Comparison of ENCODE assay signal across 9 cellular contexts in genomic region chr22:23315341-23315917, GRCh38.
DNase-seq lines count a peak whose midpoint lies in the region; ATAC-seq lines count a peak whose summit lies in the region.
"Had no signal": no experiment of that assay in that cellular context is flagged by ENCODE, and none has a peak within 500 bp of the region (broad histone marks: within the 10 kb centered on the region; RNA-seq: fewer than 3 reads in every experiment).

No MANE protein-coding gene starts in this region.

- H3K9me3 Mint-ChIP-seq in activated CD4-positive, alpha-beta T cell treated with anti-CD3 and anti-CD28 coated beads, Interleukin-2, amount 10 ng/mL, durations not matched to agents 7 days and 5 days: no peaks in the 10 kb centered on the region
- H3K9me3 Mint-ChIP-seq in memory B cell: no peaks in the 10 kb centered on the region
- H3K9me3 Mint-ChIP-seq: effector memory CD8-positive, alpha-beta T cell had no signal

- H3K36me3 Mint-ChIP-seq in activated CD4-positive, alpha-beta T cell treated with anti-CD3 and anti-CD28 coated beads, Interleukin-2, amount 10 ng/mL, durations not matched to agents 7 days and 5 days (ENCODE audit: low read depth): no peaks in the 10 kb centered on the region
- H3K36me3 Mint-ChIP-seq in memory B cell: peaks cover 8% of the 10 kb centered on the region

- CTCF ChIA-PET in activated CD4-positive, alpha-beta T cell treated with anti-CD3 and anti-CD28 coated beads, Interleukin-2, amount 10 ng/mL, durations not matched to agents 7 days and 5 days (lab: Charles Lee): no interaction called here

- peak; percentile 26 for DNase-seq in NCI-H1092 treated with DMSO at 0.1 percent for 48 hours (lab: John Stamatoyannopoulos, UW)
- no peak for DNase-seq in NCI-H1092 (lab: John Stamatoyannopoulos, UW)
- peak; percentile 21 for DNase-seq in NCI-H2171 (lab: John Stamatoyannopoulos, UW)
- peak; percentile 18 for DNase-seq in activated CD4-positive, alpha-beta T cell treated with anti-CD3 and anti-CD28 coated beads, Interleukin-2, amount 10 ng/mL, durations not matched to agents 7 days and 5 days
- DNase-seq in dedifferentiated amniotic fluid mesenchymal stem cell (ENCODE audit: extremely low spot score): peak; percentile 39
- peak; percentile 39 to 73 for DNase-seq in memory B cell (ENCODE audit: low spot score in 2 of 2)
- DNase-seq in stimulated activated CD8-positive, alpha-beta memory T cell treated with anti-CD3 and anti-CD28 coated beads, Interleukin-7, amount 100 ng/mL, for 48 hours (ENCODE audit: extremely low read depth in 1 of 2, low read depth in 1 of 2): peak; percentile 21

- no peak for ATAC-seq in memory B cell (ENCODE audit: low read depth)
- no peak for ATAC-seq in HG03432 (IDR thresholded peaks at IDR 0.05; ENCODE audit: unreplicated experiment)
- ATAC-seq: effector memory CD8-positive, alpha-beta T cell had no signal

- H3K4me3 Mint-ChIP-seq in activated CD4-positive, alpha-beta T cell treated with anti-CD3 and anti-CD28 coated beads, Interleukin-2, amount 10 ng/mL, durations not matched to agents 7 days and 5 days: no peak overlapping the region
- no peak overlapping the region for H3K4me3 Mint-ChIP-seq in memory B cell
- H3K4me3 Mint-ChIP-seq: effector memory CD8-positive, alpha-beta T cell had no signal

- no peaks in the 10 kb centered on the region for H3K27me3 Mint-ChIP-seq in activated CD4-positive, alpha-beta T cell treated with anti-CD3 and anti-CD28 coated beads, Interleukin-2, amount 10 ng/mL, durations not matched to agents 7 days and 5 days
- H3K27me3 Mint-ChIP-seq in memory B cell: no peaks in the 10 kb centered on the region
- H3K27me3 Mint-ChIP-seq: effector memory CD8-positive, alpha-beta T cell had no signal

- POLR2A ChIA-PET in activated CD4-positive, alpha-beta T cell treated with anti-CD3 and anti-CD28 coated beads, Interleukin-2, amount 10 ng/mL, durations not matched to agents 7 days and 5 days (lab: Charles Lee): no interaction called here

- H3K27ac Mint-ChIP-seq in activated CD4-positive, alpha-beta T cell treated with anti-CD3 and anti-CD28 coated beads, Interleukin-2, amount 10 ng/mL, durations not matched to agents 7 days and 5 days: no peak overlapping the region
- no peak overlapping the region for H3K27ac Mint-ChIP-seq in memory B cell
- H3K27ac Mint-ChIP-seq: effector memory CD8-positive, alpha-beta T cell had no signal

- no peaks in the 10 kb centered on the region for H3K4me1 Mint-ChIP-seq in activated CD4-positive, alpha-beta T cell treated with anti-CD3 and anti-CD28 coated beads, Interleukin-2, amount 10 ng/mL, durations not matched to agents 7 days and 5 days
- no peaks in the 10 kb centered on the region for H3K4me1 Mint-ChIP-seq in memory B cell
